Comparison of ENCODE assay signal across 19 cellular contexts in genomic region chr5:28404363-28405071, GRCh38.
DNase-seq lines count a peak whose midpoint lies in the region; ATAC-seq and TF ChIP-seq lines count a peak whose summit lies in the region.
"Had no signal": no experiment of that assay in that cellular context is flagged by ENCODE, and none has a peak within 500 bp of the region (broad histone marks: within the 10 kb centered on the region; RNA-seq: fewer than 3 reads in every experiment).

No MANE protein-coding gene starts in this region.

- ATAC-seq in naive thymus-derived CD4-positive, alpha-beta T cell = peak; percentile 26
- ATAC-seq in upper lobe of left lung (ENCODE audit: low FRiP score in 2 of 2) = peak; percentile 25 to 43
- ATAC-seq: Panc1, SK-N-SH treated with all-trans-retinoic acid at 6 μM for 48 hours had no signal

- H3K4me3 Mint-ChIP-seq in chondrocyte (ENCODE audit: unreplicated experiment) = no peak overlapping the region
- H3K4me3 Mint-ChIP-seq in naive thymus-derived CD4-positive, alpha-beta T cell = no peak overlapping the region
- H3K4me3 Mint-ChIP-seq: CD4-positive, alpha-beta memory T cell had no signal

- intact Hi-C loops in naive thymus-derived CD4-positive, alpha-beta T cell (cut with micrococcal nuclease) = no loop called here

- H3K9me3 ChIP-seq in HUES48 (ENCODE audit: control insufficient read depth, insufficient read depth, low read length) = peaks cover 4% of the 10 kb centered on the region; the same call in 1 of the 2 replicates
- H3K9me3 ChIP-seq in naive thymus-derived CD4-positive, alpha-beta T cell (ENCODE audit: control insufficient read depth in 2 of 3, low read length in 3 of 3) = peaks cover 0 to 6% (median 0%) of the 10 kb centered on the region in 3 experiments
- no peaks in the 10 kb centered on the region for H3K9me3 ChIP-seq in upper lobe of left lung
- H3K9me3 ChIP-seq in Peyer's patch = peaks cover 0 to 7% (median 0%) of the 10 kb centered on the region in 4 donors
- H3K9me3 ChIP-seq: BE2C had no signal

- H3K27ac Mint-ChIP-seq in chondrocyte (ENCODE audit: unreplicated experiment) = no peak overlapping the region
- no peak overlapping the region for H3K27ac Mint-ChIP-seq in naive thymus-derived CD4-positive, alpha-beta T cell
- H3K27ac Mint-ChIP-seq: CD4-positive, alpha-beta memory T cell had no signal

- H3K36me3 ChIP-seq in HUES48 (ENCODE audit: control insufficient read depth, insufficient read depth, low read length) (no peaks in the 10 kb centered on the region), upper lobe of left lung (no peaks in the 10 kb centered on the region), Peyer's patch (no peaks in the 10 kb centered on the region)
- no peaks in the 10 kb centered on the region for H3K36me3 ChIP-seq in naive thymus-derived CD4-positive, alpha-beta T cell (ENCODE audit: control insufficient read depth in 2 of 3, insufficient read depth in 3 of 3, low read length in 3 of 3)
- H3K36me3 ChIP-seq: BE2C had no signal

- H3K4me3 ChIP-seq in HUES48 (ENCODE audit: low read depth, low read length) (no peak overlapping the region), upper lobe of left lung (no peak overlapping the region), Peyer's patch (no peak overlapping the region)
- H3K4me3 ChIP-seq in naive thymus-derived CD4-positive, alpha-beta T cell (ENCODE audit: low read length) = no peak overlapping the region
- H3K4me3 ChIP-seq: GM23248 had no signal

- TF ChIP-seq POLR2A in upper lobe of left lung (IDR thresholded peaks at IDR 0.05) (no peak), Peyer's patch (IDR thresholded peaks at IDR 0.05) (no peak)

- DNase-seq in chondrocyte (ENCODE audit: low spot score) = peak; percentile 92
- DNase-seq in naive thymus-derived CD4-positive, alpha-beta T cell = no peak
- DNase-seq in upper lobe of left lung = peak in 1 of 2 donors; percentile 62
- DNase-seq in Kasumi-1 (lab: John Stamatoyannopoulos, UW) = no peak
- DNase-seq in Peyer's patch = no peak
- no peak for DNase-seq in C1 segment of cervical spinal cord (lab: John Stamatoyannopoulos, UW)
- DNase-seq: BE2C, DMS79, GM23248, KG1, NCI-H1048, NCI-H1436 treated with DMSO at 0.1 percent for 48 hours, NCI-H2081 treated with DMSO at 0.1 percent for 48 hours, NCI-H510A treated with DMSO at 0.1 percent for 48 hours, SHP77 treated with DMSO at 0.1 percent for 48 hours had no signal

- no peaks in the 10 kb centered on the region for H3K36me3 Mint-ChIP-seq in chondrocyte (ENCODE audit: low read depth)
- H3K36me3 Mint-ChIP-seq in naive thymus-derived CD4-positive, alpha-beta T cell = no peaks in the 10 kb centered on the region
- H3K36me3 Mint-ChIP-seq: CD4-positive, alpha-beta memory T cell had no signal

- no peaks in the 10 kb centered on the region for H3K27me3 Mint-ChIP-seq in chondrocyte (ENCODE audit: low read depth)
- H3K27me3 Mint-ChIP-seq in naive thymus-derived CD4-positive, alpha-beta T cell = no peaks in the 10 kb centered on the region
- H3K27me3 Mint-ChIP-seq: CD4-positive, alpha-beta memory T cell had no signal

- no peak for TF ChIP-seq EP300 in upper lobe of left lung (IDR thresholded peaks at IDR 0.05)

- no peaks in the 10 kb centered on the region for H3K27me3 ChIP-seq in HUES48 (ENCODE audit: control insufficient read depth, insufficient read depth, low read length)
- no peaks in the 10 kb centered on the region for H3K27me3 ChIP-seq in naive thymus-derived CD4-positive, alpha-beta T cell (ENCODE audit: control insufficient read depth in 2 of 2, insufficient read depth in 2 of 2, low read length in 2 of 2)
- H3K27me3 ChIP-seq in upper lobe of left lung = no peaks in the 10 kb centered on the region
- H3K27me3 ChIP-seq in Peyer's patch = no peaks in the 10 kb centered on the region
- H3K27me3 ChIP-seq: BE2C had no signal

- H3K27ac ChIP-seq in HUES48 (ENCODE audit: low read depth, low read length) (peak overlapping the region; percentile 37), upper lobe of left lung (no peak overlapping the region), Peyer's patch (no peak overlapping the region)
- H3K27ac ChIP-seq in naive thymus-derived CD4-positive, alpha-beta T cell (ENCODE audit: low read depth, low read length) = no peak overlapping the region
- H3K27ac ChIP-seq: GM23248 had no signal

- WGBS in upper lobe of left lung, 2 donors = 93 to 94% methylated on average over 11 to 32 of the region's 35 CpGs

- H3K4me1 ChIP-seq in HUES48 (ENCODE audit: control insufficient read depth, insufficient read depth, low read length) (peaks cover 8% of the 10 kb centered on the region), upper lobe of left lung (no peaks in the 10 kb centered on the region), Peyer's patch (no peaks in the 10 kb centered on the region)
- H3K4me1 ChIP-seq in naive thymus-derived CD4-positive, alpha-beta T cell (ENCODE audit: control insufficient read depth in 2 of 2, insufficient read depth in 2 of 2, low read length in 2 of 2) = no peaks in the 10 kb centered on the region
- H3K4me1 ChIP-seq: BE2C had no signal

- no peak overlapping the region for H3K9ac ChIP-seq in HUES48 (ENCODE audit: low read depth, low read length)
- H3K9ac ChIP-seq: GM23248 had no signal

- H3K4me1 Mint-ChIP-seq in chondrocyte (ENCODE audit: low read depth) = peaks cover 18% of the 10 kb centered on the region
- no peaks in the 10 kb centered on the region for H3K4me1 Mint-ChIP-seq in naive thymus-derived CD4-positive, alpha-beta T cell
- H3K4me1 Mint-ChIP-seq: CD4-positive, alpha-beta memory T cell had no signal

- POLR2A ChIA-PET in naive thymus-derived CD4-positive, alpha-beta T cell (lab: Charles Lee) = no interaction called here

- no peaks in the 10 kb centered on the region for H3K9me3 Mint-ChIP-seq in chondrocyte (ENCODE audit: low read depth)
- peaks cover 0 to 37% (median 7%) of the 10 kb centered on the region in 11 donors for H3K9me3 Mint-ChIP-seq in naive thymus-derived CD4-positive, alpha-beta T cell

- no peak for TF ChIP-seq CTCF in chondrocyte (IDR thresholded peaks at IDR 0.05)
- TF ChIP-seq CTCF in upper lobe of left lung (IDR thresholded peaks at IDR 0.05) = no peak
- TF ChIP-seq CTCF in Peyer's patch (IDR thresholded peaks at IDR 0.05) = no peak

- CTCF ChIA-PET in naive thymus-derived CD4-positive, alpha-beta T cell (lab: Charles Lee) = no interaction called here
